19 cellular contexts compared by ENCODE assay signal in the genomic region with DNA sequence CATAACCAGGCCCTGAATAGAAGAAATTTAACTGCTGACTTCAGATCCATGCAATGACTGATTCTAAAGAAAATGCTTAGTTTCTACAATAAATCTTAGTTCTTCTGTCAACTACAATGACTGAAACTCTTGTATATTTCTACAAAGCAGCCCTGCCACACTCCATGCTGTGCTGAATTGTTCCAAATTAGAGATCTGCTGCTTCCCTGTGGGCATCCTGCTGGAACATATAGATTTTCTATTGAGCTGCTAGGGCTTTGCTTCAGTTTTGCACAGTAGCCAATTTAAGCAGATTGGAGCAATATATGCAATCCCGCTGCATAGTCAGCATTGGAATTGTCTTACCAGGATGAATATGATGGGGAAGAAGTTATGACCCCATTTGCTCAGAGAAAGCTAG.
"Had no signal": no experiment of that assay in that cellular context is flagged by ENCODE, and none has a peak within 500 bp of the region (broad histone marks: within the 10 kb centered on the region; RNA-seq: fewer than 3 reads in every experiment).

No MANE protein-coding gene starts in this region.

- H3K27ac ChIP-seq: RWPE1 had no signal

- DNase-seq: KBM-7, MV-4-11, NCI-H1048, NCI-H1105, NCI-H1436 treated with DMSO at 0.1 percent for 48 hours, NCI-H1694, NCI-H187 treated with DMSO at 0.1 percent for 48 hours, NCI-H2029 treated with DMSO at 0.1 percent for 48 hours, NCI-H2171 treated with DMSO at 0.1 percent for 48 hours, NCI-H226, NCI-H446, NCI-H510A, NCI-H524 treated with DMSO at 0.1 percent for 48 hours, NCI-H69, NCI-H774, SHP77 had no signal

- ATAC-seq: Panc1, SK-N-SH treated with all-trans-retinoic acid at 6 μM for 48 hours had no signal
